ENCODE assay signal across 8 cellular contexts in genomic region chr7:30135271-30135550, GRCh38. TPM values are rescaled to one million over a fixed set of nuclear protein-coding genes. Genes with fewer than 3 reads are reported as not detected.
DNase-seq lines count a peak whose midpoint lies in the region; FAIRE-seq and TF ChIP-seq lines count a peak whose summit lies in the region.

No MANE protein-coding gene starts in this region.

- H3K36me3 ChIP-seq in ES-I3 (ENCODE audit: insufficient read depth, low read length): no peaks in the 10 kb centered on the region

- no peak for DNase-seq in HL-60 (ENCODE audit: low read depth in 1 of 2, low spot score in 1 of 2)
- DNase-seq in choroid plexus epithelial cell (ENCODE audit: low read depth): no peak
- DNase-seq in nephron progenitor cell: no peak
- no peak for DNase-seq in NCI-H774 (lab: John Stamatoyannopoulos, UW)
- DNase-seq in cerebellar nuclear complex (lab: John Stamatoyannopoulos, UW): no peak
- DNase-seq in AG08395 (ENCODE audit: low spot score): no peak
- DNase-seq in frontal cortex (ENCODE audit: low spot score in 2 of 2): no peak

- peaks cover 42% of the 10 kb centered on the region for H3K27me3 Mint-ChIP-seq in nephron progenitor cell (ENCODE audit: low read depth, poor library complexity)

- no peak for FAIRE-seq in frontal cortex (lab: Jason Lieb, UNC)

- H3K36me3 Mint-ChIP-seq in nephron progenitor cell (ENCODE audit: low read depth): peaks cover 4% of the 10 kb centered on the region

- H3K9me3 ChIP-seq in ES-I3 (ENCODE audit: control insufficient read depth, insufficient read depth, low read length): no peaks in the 10 kb centered on the region

- H3K27ac Mint-ChIP-seq in nephron progenitor cell: no peak overlapping the region

- H3K27me3 ChIP-seq in HL-60 (ENCODE audit: insufficient read depth, poor library complexity, severe bottlenecking): no peaks in the 10 kb centered on the region

- peak overlapping the region; percentile 80 for H3K4me3 Mint-ChIP-seq in nephron progenitor cell

- peaks cover 17% of the 10 kb centered on the region for H3K4me1 Mint-ChIP-seq in nephron progenitor cell

- H3K27ac ChIP-seq in HL-60 (replicated peaks): peak overlapping the region; percentile 82

- TF ChIP-seq CTCF in HL-60 (IDR thresholded peaks at IDR 0.05; ENCODE audit: insufficient read depth, low read length) (no peak), choroid plexus epithelial cell (conservative IDR thresholded peaks at IDR 0.05; ENCODE audit: low read depth, low read length) (no peak), nephron progenitor cell (IDR thresholded peaks at IDR 0.05) (no peak)

- H3K4me1 ChIP-seq in ES-I3 (ENCODE audit: insufficient read depth, low read length): no peaks in the 10 kb centered on the region

- H3K4me3 ChIP-seq in HL-60 (replicated peaks; ENCODE audit: insufficient read depth, low read length) (peak overlapping the region; percentile 96), choroid plexus epithelial cell (ENCODE audit: low read depth, low read length) (peak overlapping the region; percentile 79)

- peak overlapping the region; percentile 73 for H3K9ac ChIP-seq in ES-I3 (ENCODE audit: low read depth, low read length)

- no peaks in the 10 kb centered on the region for H3K9me3 Mint-ChIP-seq in nephron progenitor cell

RNA-seq across cellular contexts. Expression of gene MTURN, which starts 0.4 kb away (rescaled TPM):
- total RNA-seq in frontal cortex: 368 TPM
